Comparison of ENCODE assay signal across 7 cellular contexts in the genomic region with DNA sequence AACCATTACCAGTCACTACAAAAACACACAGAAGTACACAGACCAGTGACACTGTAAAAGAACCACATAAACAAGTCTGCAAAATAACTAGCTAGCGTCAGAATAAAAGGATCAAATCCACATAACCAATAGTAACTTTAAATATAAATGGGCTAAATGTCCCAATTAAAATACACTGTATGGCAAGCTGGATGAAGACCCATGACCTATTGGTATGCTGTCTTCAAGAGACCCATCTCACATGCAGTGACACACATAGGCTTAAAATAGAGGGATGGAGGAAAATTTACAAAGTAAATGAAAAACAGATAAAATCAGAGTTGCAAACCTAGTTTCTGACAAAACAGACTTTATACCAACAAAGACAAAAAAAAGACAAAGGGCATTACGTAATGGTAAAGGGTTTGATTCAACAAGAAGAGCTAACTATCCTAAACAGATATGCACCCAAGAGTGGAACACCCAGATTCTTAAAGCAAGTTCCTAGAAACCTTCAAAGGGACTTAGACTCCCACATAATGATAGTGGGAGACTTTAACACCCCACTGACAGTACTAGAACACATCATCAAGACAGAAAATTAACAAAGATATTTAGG.
"Had no signal": no experiment of that assay in that cellular context is flagged by ENCODE, and none has a peak within 500 bp of the region (broad histone marks: within the 10 kb centered on the region; RNA-seq: fewer than 3 reads in every experiment).

No MANE protein-coding gene starts in this region.

- FAIRE-seq: G401.6, GM12878, GM12891, GM12892, GM19239 had no signal

- DNase-seq: GDM1, GF-D8 had no signal

- H3K4me3 ChIP-seq: GM12878 had no signal

- ATAC-seq: GM12878 had no signal
